ENCODE assay signal across 8 cellular contexts in the genomic region with DNA sequence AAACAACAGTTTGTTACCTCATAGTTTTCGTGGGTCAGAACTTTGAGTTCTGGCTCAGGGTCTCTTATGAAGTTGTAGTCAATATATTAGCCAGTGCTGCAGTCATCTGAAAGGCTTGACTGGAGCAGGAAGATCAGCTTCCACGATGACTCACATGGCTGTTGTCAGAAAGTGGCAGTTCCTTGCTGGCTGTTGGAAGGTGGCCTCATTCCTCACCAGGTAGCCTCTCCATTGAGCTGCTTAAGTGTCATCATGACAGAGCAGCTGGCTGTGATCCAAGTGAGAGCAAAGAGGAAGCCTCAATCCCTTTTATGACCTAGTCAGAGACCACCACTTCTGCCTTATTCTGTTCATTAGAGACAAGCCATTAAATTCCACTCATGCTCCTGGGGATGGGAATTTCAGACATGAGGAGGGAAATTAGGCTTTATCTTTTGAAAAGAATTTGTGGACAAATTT. TPM values are rescaled to one million over a fixed set of nuclear protein-coding genes. Genes with fewer than 3 reads are reported as not detected.
DNase-seq lines count a peak whose midpoint lies in the region; ATAC-seq and TF ChIP-seq lines count a peak whose summit lies in the region.

No MANE protein-coding gene starts in this region.

- no peaks in the 10 kb centered on the region for H3K27me3 ChIP-seq in smooth muscle cell (ENCODE audit: low read depth)

- H3K79me2 ChIP-seq in smooth muscle cell (ENCODE audit: low read depth) = peaks cover 84% of the 10 kb centered on the region

- H3K9ac ChIP-seq in smooth muscle cell (ENCODE audit: low read depth) = peak overlapping the region; percentile 44

- H3F3A ChIP-seq in smooth muscle cell (ENCODE audit: low read depth) = peaks cover 2% of the 10 kb centered on the region

- peaks cover 13% of the 10 kb centered on the region for H3K4me1 ChIP-seq in smooth muscle cell (ENCODE audit: low read depth)

- no peak for ATAC-seq in HG03039 (IDR thresholded peaks at IDR 0.05; ENCODE audit: unreplicated experiment)
- no peak for ATAC-seq in GM21526 (IDR thresholded peaks at IDR 0.05; ENCODE audit: low FRiP score, unreplicated experiment)

- 23% methylated on average over 2 of the region's 2 CpGs for WGBS in smooth muscle cell (ENCODE audit: low lambda C conversion rate)

- DNase-seq in DMS153 (lab: John Stamatoyannopoulos, UW) (peak; percentile 80), Kasumi-1 (lab: John Stamatoyannopoulos, UW) (peak; percentile 43 to 45), SHP77 treated with DMSO at 0.1 percent for 48 hours (lab: John Stamatoyannopoulos, UW) (peak; percentile 66), fibroblast of the aortic adventitia (ENCODE audit: low read depth) (peak; percentile 80), smooth muscle cell (lab: John Stamatoyannopoulos, UW; ENCODE audit: unreplicated experiment) (no peak)
- DNase-seq in activated naive CD4-positive, alpha-beta T cell treated with anti-CD3 and anti-CD28 coated beads, Interleukin-2, amount 50 U/mL, for 16 hours = no peak

- no peak overlapping the region for H2AFZ ChIP-seq in smooth muscle cell (ENCODE audit: low read depth)

- H4K20me1 ChIP-seq in smooth muscle cell (ENCODE audit: low read depth) = peaks cover 50% of the 10 kb centered on the region

- H3K36me3 ChIP-seq in smooth muscle cell (ENCODE audit: low read depth) = no peaks in the 10 kb centered on the region

- no peaks in the 10 kb centered on the region for H3K9me3 ChIP-seq in smooth muscle cell (replicated peaks; ENCODE audit: low read depth)

- H3K27ac ChIP-seq in smooth muscle cell (ENCODE audit: low read depth) = peak overlapping the region; percentile 82

- TF ChIP-seq CTCF in fibroblast of the aortic adventitia (IDR thresholded peaks at IDR 0.05; ENCODE audit: insufficient read depth, low read length) = no peak
- TF ChIP-seq CTCF in smooth muscle cell (IDR thresholded peaks at IDR 0.05; ENCODE audit: borderline replicate concordance, insufficient read depth, poor library complexity, severe bottlenecking) = no peak

- peak overlapping the region; percentile 49 for H3K4me2 ChIP-seq in smooth muscle cell

- H3K4me3 ChIP-seq in fibroblast of the aortic adventitia (ENCODE audit: low read depth, low read length) (no peak overlapping the region), smooth muscle cell (no peak overlapping the region)

RNA-seq across cellular contexts. Expression of a gene that starts 5.6 kb away (rescaled TPM):
- total RNA-seq in fibroblast of the aortic adventitia (ENCODE audit: low replicate concordance) (24.2 and 52.7 TPM in 2 replicates), smooth muscle cell (112 and 117 TPM in 2 replicates)
- 64.4 and 66.7 TPM in 2 replicates for polyA plus RNA-seq in smooth muscle cell

Comparison
In these comparisons a context has a peak if more than half of its experiments do, and no peak if none do; other contexts are left out.
1. DNase-seq: peak in DMS153 (single experiment), Kasumi-1 (2 of 2), SHP77 treated with DMSO at 0.1 percent for 48 hours (single experiment) and fibroblast of the aortic adventitia (single experiment); none in smooth muscle cell (single experiment) and activated naive CD4-positive, alpha-beta T cell treated with anti-CD3 and anti-CD28 coated beads, Interleukin-2, amount 50 U/mL, for 16 hours (single experiment).